In genomic region chr7:154986200-154986599, GRCh38 we compare ENCODE assay signal across 28 cellular contexts.
"Had no signal": no experiment of that assay in that cellular context is flagged by ENCODE, and none has a peak within 500 bp of the region (broad histone marks: within the 10 kb centered on the region; RNA-seq: fewer than 3 reads in every experiment).

No MANE protein-coding gene starts in this region.

- H3K27ac Mint-ChIP-seq: activated CD4-positive, alpha-beta memory T cell treated with anti-CD3 and anti-CD28 coated beads for 36 hours; activated CD4-positive, alpha-beta T cell treated with anti-CD3 and anti-CD28 coated beads, Interleukin-2, amount 10 ng/mL, durations not matched to agents 7 days and 5 days; activated naive CD4-positive, alpha-beta T cell treated with anti-CD3 and anti-CD28 coated beads, Interleukin-2, amount 10 ng/mL, durations not matched to agents 7 days and 5 days; activated naive CD8-positive, alpha-beta T cell; activated naive CD8-positive, alpha-beta T cell treated with anti-CD3 and anti-CD28 coated beads, Interleukin-2, amount 50 U/mL, for 24 hours; T-helper 1 cell treated with Interleukin-12 subunit alpha and Interleukin-12 subunit beta and Interleukin-4 antibody, amounts not matched to agents 30 μg/mL and 1 μg/mL, for 36 hours; T-helper 2 cell treated with Interferon-gamma antibody and Interleukin-4, amounts not matched to agents 5 μg/mL and 100 μg/mL, for 36 hours had no signal

- H3K4me1 ChIP-seq: SJCRH30 had no signal

- H3K9me3 Mint-ChIP-seq: activated CD4-positive, alpha-beta memory T cell treated with anti-CD3 and anti-CD28 coated beads for 36 hours; activated CD4-positive, alpha-beta T cell treated with anti-CD3 and anti-CD28 coated beads, Interleukin-2, amount 10 ng/mL, durations not matched to agents 7 days and 5 days; activated naive CD4-positive, alpha-beta T cell treated with anti-CD3 and anti-CD28 coated beads, Interleukin-2, amount 10 ng/mL, durations not matched to agents 7 days and 5 days; activated naive CD8-positive, alpha-beta T cell treated with anti-CD3 and anti-CD28 coated beads, Interleukin-2, amount 50 U/mL, for 24 hours; activated T-cell treated with anti-CD3 and anti-CD28 coated beads, Interleukin-2, amount 50 U/mL, for 4 hours; activated T-helper 1 cell treated with anti-CD3 and anti-CD28 coated beads, Interleukin-12 subunit alpha, Interleukin-12 subunit beta, Interleukin-2, Interleukin-4 antibody, amounts not matched to agents 30 ng/mL and 10 ng/mL and 1 ng/mL, durations not matched to agents 14 hours and 24 hours and 36 hours; brain; T-helper 1 cell treated with Interleukin-12 subunit alpha and Interleukin-12 subunit beta and Interleukin-4 antibody, amounts not matched to agents 30 μg/mL and 1 μg/mL, for 36 hours; T-helper 2 cell treated with Interferon-gamma antibody and Interleukin-4, amounts not matched to agents 5 μg/mL and 100 μg/mL, for 36 hours had no signal

- H3K27me3 ChIP-seq: SJCRH30 had no signal

- H3K4me1 Mint-ChIP-seq: activated naive CD4-positive, alpha-beta T cell treated with anti-CD3 and anti-CD28 coated beads, Interleukin-2, amount 10 ng/mL, durations not matched to agents 7 days and 5 days had no signal

- ATAC-seq: activated naive CD8-positive, alpha-beta T cell treated with anti-CD3 and anti-CD28 coated beads, Interleukin-2, amount 50 U/mL, for 24 hours; activated T-cell treated with anti-CD3 and anti-CD28 coated beads, Interleukin-2, amount 50 U/mL, for 4 hours; Panc1 had no signal

- H3K4me3 ChIP-seq: SJCRH30, SK-N-MC had no signal

- H3K27ac ChIP-seq: SJCRH30, SK-N-MC had no signal

- H3K27me3 Mint-ChIP-seq: activated CD4-positive, alpha-beta memory T cell treated with anti-CD3 and anti-CD28 coated beads for 36 hours; activated CD4-positive, alpha-beta T cell treated with anti-CD3 and anti-CD28 coated beads, Interleukin-2, amount 10 ng/mL, durations not matched to agents 7 days and 5 days; activated naive CD4-positive, alpha-beta T cell treated with anti-CD3 and anti-CD28 coated beads, Interleukin-2, amount 10 ng/mL, durations not matched to agents 7 days and 5 days; activated naive CD8-positive, alpha-beta T cell; activated naive CD8-positive, alpha-beta T cell treated with anti-CD3 and anti-CD28 coated beads, Interleukin-2, amount 50 U/mL, for 24 hours; brain had no signal

- DNase-seq: activated CD4-positive, alpha-beta memory T cell treated with anti-CD3 and anti-CD28 coated beads for 36 hours; activated CD4-positive, alpha-beta T cell treated with anti-CD3 and anti-CD28 coated beads, Interleukin-2, amount 10 ng/mL, durations not matched to agents 7 days and 5 days; activated CD8-positive, alpha-beta memory T cell treated with anti-CD3 and anti-CD28 coated beads, Interleukin-2, amount 50 U/mL, for 4 hours; activated effector memory CD4-positive, alpha-beta T cell treated with Interleukin-2 at 50 U/mL for 16 hours; activated naive CD4-positive, alpha-beta T cell treated with anti-CD3 and anti-CD28 coated beads, Interleukin-2, amount 10 ng/mL, durations not matched to agents 7 days and 5 days; activated naive CD8-positive, alpha-beta T cell treated with anti-CD3 and anti-CD28 coated beads, Interleukin-2, amount 50 U/mL, for 24 hours; activated T-cell treated with anti-CD3 and anti-CD28 coated beads for 4 hours; activated T-cell treated with anti-CD3 and anti-CD28 coated beads, Interleukin-2, amount 50 U/mL, for 4 hours; anterior cingulate cortex; central memory CD4-positive, alpha-beta T cell; Karpas-422; NCI-H1105; NCI-H1417 treated with DMSO at 0.1 percent for 48 hours; NCI-H187 treated with DMSO at 0.1 percent for 48 hours; NCI-H2081; NCI-H2171 treated with DMSO at 0.1 percent for 48 hours; NCI-H2227 treated with DMSO at 0.1 percent for 48 hours; NCI-H446; NCI-H510A treated with DMSO at 0.1 percent for 48 hours; SHP77; SJCRH30 had no signal

- H3K4me3 Mint-ChIP-seq: activated CD4-positive, alpha-beta memory T cell treated with anti-CD3 and anti-CD28 coated beads for 36 hours; activated CD4-positive, alpha-beta T cell treated with anti-CD3 and anti-CD28 coated beads, Interleukin-2, amount 10 ng/mL, durations not matched to agents 7 days and 5 days; activated naive CD4-positive, alpha-beta T cell treated with anti-CD3 and anti-CD28 coated beads, Interleukin-2, amount 10 ng/mL, durations not matched to agents 7 days and 5 days; activated naive CD8-positive, alpha-beta T cell; activated naive CD8-positive, alpha-beta T cell treated with anti-CD3 and anti-CD28 coated beads, Interleukin-2, amount 50 U/mL, for 24 hours; activated T-cell treated with anti-CD3 and anti-CD28 coated beads, Interleukin-2, amount 50 U/mL, for 4 hours; activated T-helper 1 cell treated with anti-CD3 and anti-CD28 coated beads, Interleukin-12 subunit alpha, Interleukin-12 subunit beta, Interleukin-2, Interleukin-4 antibody, amounts not matched to agents 30 ng/mL and 10 ng/mL and 1 ng/mL, durations not matched to agents 14 hours and 24 hours and 36 hours; brain; T-helper 1 cell treated with Interleukin-12 subunit alpha and Interleukin-12 subunit beta and Interleukin-4 antibody, amounts not matched to agents 30 μg/mL and 1 μg/mL, for 36 hours; T-helper 2 cell treated with Interferon-gamma antibody and Interleukin-4, amounts not matched to agents 5 μg/mL and 100 μg/mL, for 36 hours had no signal

- H3K9me3 ChIP-seq: SJCRH30 had no signal
